Comparison of ENCODE assay signal across 8 cellular contexts in genomic region chr5:159341914-159342313, GRCh38. TPM values are rescaled to one million over a fixed set of nuclear protein-coding genes. Genes with fewer than 3 reads are reported as not detected.
DNase-seq lines count a peak whose midpoint lies in the region; ATAC-seq and TF ChIP-seq lines count a peak whose summit lies in the region.

No MANE protein-coding gene starts in this region.

- peak overlapping the region; percentile 35 to 91 (median 84) for H3K27ac Mint-ChIP-seq in CD8-positive, alpha-beta memory T cell
- peak overlapping the region; percentile 27 for H3K27ac Mint-ChIP-seq in activated B cell treated with CpG ODN at 0.5 μM for 24 hours

- H3K4me2 ChIP-seq in KMS-11 (peak overlapping the region; percentile 66), parathyroid adenoma (ENCODE audit: low read length) (no peak overlapping the region), smooth muscle cell (no peak overlapping the region)

- peaks cover 41% of the 10 kb centered on the region for H3K4me1 ChIP-seq in CD8-positive, alpha-beta memory T cell (ENCODE audit: insufficient read depth, low read length)
- H3K4me1 ChIP-seq in KMS-11 (ENCODE audit: low read depth, poor library complexity, severe bottlenecking) = peaks cover 95% of the 10 kb centered on the region
- H3K4me1 ChIP-seq in parathyroid adenoma = peaks cover 3% of the 10 kb centered on the region
- H3K4me1 ChIP-seq in smooth muscle cell (ENCODE audit: low read depth) = no peaks in the 10 kb centered on the region

- peaks cover 52 to 76% (median 68%) of the 10 kb centered on the region in 3 donors for H3K4me1 Mint-ChIP-seq in CD8-positive, alpha-beta memory T cell
- peaks cover 69% of the 10 kb centered on the region for H3K4me1 Mint-ChIP-seq in activated B cell treated with CpG ODN at 0.5 μM for 24 hours

- ATAC-seq in activated B cell treated with CpG ODN at 0.5 μM for 24 hours (ENCODE audit: low read depth) = no peak
- no peak for ATAC-seq in HG02840 (IDR thresholded peaks at IDR 0.05; ENCODE audit: low FRiP score, unreplicated experiment)

- no peaks in the 10 kb centered on the region for H3K9me3 Mint-ChIP-seq in CD8-positive, alpha-beta memory T cell
- peaks cover 10% of the 10 kb centered on the region for H3K9me3 Mint-ChIP-seq in activated B cell treated with CpG ODN at 0.5 μM for 24 hours

- peaks cover 0 to 7% (median 3%) of the 10 kb centered on the region in 3 donors for H3K36me3 Mint-ChIP-seq in CD8-positive, alpha-beta memory T cell
- H3K36me3 Mint-ChIP-seq in activated B cell treated with CpG ODN at 0.5 μM for 24 hours (ENCODE audit: low read depth) = peaks cover 1% of the 10 kb centered on the region

- POLR2A ChIA-PET in CD8-positive, alpha-beta memory T cell (lab: Charles Lee) = interaction anchor here (1.1 kb wide), 1 partner anchor 70 kb away, joined by 4 read pairs; no protein-coding TSS in a partner anchor
- POLR2A ChIA-PET in activated B cell treated with CpG ODN at 0.5 μM for 24 hours (lab: Charles Lee) = no interaction called here

- no peak for TF ChIP-seq CTCF in KMS-11 (conservative IDR thresholded peaks at IDR 0.05; ENCODE audit: low read depth, low read length)
- no peak for TF ChIP-seq CTCF in activated B cell treated with CpG ODN at 0.5 μM for 24 hours (IDR thresholded peaks at IDR 0.05)
- TF ChIP-seq CTCF in epithelial cell of esophagus (IDR thresholded peaks at IDR 0.05; ENCODE audit: insufficient read depth, low read depth, low read length, missing control alignments) = no peak
- no peak for TF ChIP-seq CTCF in parathyroid adenoma (IDR thresholded peaks at IDR 0.05)
- no peak for TF ChIP-seq CTCF in smooth muscle cell (IDR thresholded peaks at IDR 0.05; ENCODE audit: borderline replicate concordance, insufficient read depth, poor library complexity, severe bottlenecking)

- DNase-seq in CD8-positive, alpha-beta memory T cell = peak in 4 of 5 donors; percentile 58 to 83 (median 70)
- DNase-seq in activated B cell treated with CpG ODN at 0.5 μM for 24 hours = no peak
- DNase-seq in epithelial cell of esophagus (ENCODE audit: low read depth) = peak; percentile 92
- DNase-seq in smooth muscle cell (lab: John Stamatoyannopoulos, UW; ENCODE audit: unreplicated experiment) = no peak
- no peak for DNase-seq in germinal center (ENCODE audit: low spot score)

- no peaks in the 10 kb centered on the region for H3K27me3 ChIP-seq in CD8-positive, alpha-beta memory T cell (ENCODE audit: insufficient read depth, low read length, poor library complexity, severe bottlenecking)
- H3K27me3 ChIP-seq in KMS-11 (ENCODE audit: insufficient read depth, low read depth) (no peaks in the 10 kb centered on the region), parathyroid adenoma (ENCODE audit: control insufficient read depth, insufficient read depth, low read length) (no peaks in the 10 kb centered on the region), smooth muscle cell (ENCODE audit: low read depth) (peaks cover 4% of the 10 kb centered on the region)

- WGBS in smooth muscle cell (ENCODE audit: low lambda C conversion rate) = 11% methylated on average over 4 of the region's 4 CpGs

- no peaks in the 10 kb centered on the region for H3K36me3 ChIP-seq in CD8-positive, alpha-beta memory T cell (ENCODE audit: insufficient read depth, low read length)
- H3K36me3 ChIP-seq in KMS-11 (ENCODE audit: insufficient read depth) (no peaks in the 10 kb centered on the region), parathyroid adenoma (ENCODE audit: control insufficient read depth, insufficient read depth, low read length) (no peaks in the 10 kb centered on the region), smooth muscle cell (ENCODE audit: low read depth) (no peaks in the 10 kb centered on the region)

- H3K27ac ChIP-seq in CD8-positive, alpha-beta memory T cell (ENCODE audit: low read depth, low read length) = no peak overlapping the region
- peak overlapping the region; percentile 61 for H3K27ac ChIP-seq in KMS-11
- no peak overlapping the region for H3K27ac ChIP-seq in parathyroid adenoma
- H3K27ac ChIP-seq in smooth muscle cell (ENCODE audit: low read depth) = no peak overlapping the region

- H3K79me2 ChIP-seq in KMS-11 (ENCODE audit: insufficient read depth, low read depth) (no peaks in the 10 kb centered on the region), parathyroid adenoma (no peaks in the 10 kb centered on the region), smooth muscle cell (ENCODE audit: low read depth) (no peaks in the 10 kb centered on the region)

- H3K9ac ChIP-seq in KMS-11 = peak overlapping the region; percentile 1; the same call in 1 of the 2 replicates
- H3K9ac ChIP-seq in parathyroid adenoma = no peak overlapping the region
- H3K9ac ChIP-seq in smooth muscle cell (ENCODE audit: low read depth) = no peak overlapping the region

- no peaks in the 10 kb centered on the region for H3K9me3 ChIP-seq in CD8-positive, alpha-beta memory T cell (ENCODE audit: low read length)
- no peaks in the 10 kb centered on the region for H3K9me3 ChIP-seq in parathyroid adenoma (ENCODE audit: control insufficient read depth, low read length)
- no peaks in the 10 kb centered on the region for H3K9me3 ChIP-seq in smooth muscle cell (replicated peaks; ENCODE audit: low read depth)

- H4K20me1 ChIP-seq in KMS-11 (ENCODE audit: insufficient read depth) (no peaks in the 10 kb centered on the region), smooth muscle cell (ENCODE audit: low read depth) (no peaks in the 10 kb centered on the region)

- peaks cover 0 to 4% of the 10 kb centered on the region in 2 donors for H3K27me3 Mint-ChIP-seq in CD8-positive, alpha-beta memory T cell
- H3K27me3 Mint-ChIP-seq in activated B cell treated with CpG ODN at 0.5 μM for 24 hours = no peaks in the 10 kb centered on the region

- H3K4me3 Mint-ChIP-seq in CD8-positive, alpha-beta memory T cell = peak overlapping the region in 6 of 7 donors; percentile 15 to 62 (median 45)
- H3K4me3 Mint-ChIP-seq in activated B cell treated with CpG ODN at 0.5 μM for 24 hours = no peak overlapping the region

- no peak overlapping the region for H3K4me3 ChIP-seq in CD8-positive, alpha-beta memory T cell (ENCODE audit: low read length)
- H3K4me3 ChIP-seq in KMS-11 (IDR thresholded peaks at IDR 0.05; ENCODE audit: insufficient read depth, low read depth, low read length) (no peak overlapping the region), epithelial cell of esophagus (ENCODE audit: low read length) (no peak overlapping the region), parathyroid adenoma (ENCODE audit: low read depth, low read length) (no peak overlapping the region), smooth muscle cell (no peak overlapping the region)

- intact Hi-C loops in activated B cell treated with CpG ODN at 0.5 μM for 24 hours (cut with micrococcal nuclease) = no loop called here

- H3F3A ChIP-seq in smooth muscle cell (ENCODE audit: low read depth) = no peaks in the 10 kb centered on the region

- H2AFZ ChIP-seq in KMS-11 (ENCODE audit: low read depth) (peak overlapping the region; percentile 32), parathyroid adenoma (peak overlapping the region; percentile 28), smooth muscle cell (ENCODE audit: low read depth) (no peak overlapping the region)

- CTCF ChIA-PET in CD8-positive, alpha-beta memory T cell (lab: Charles Lee) = interaction anchor here (1.0 to 1.2 kb wide), 2 partner anchors 10 to 680 kb away, joined by 3 to 4 read pairs; no protein-coding TSS in a partner anchor
- CTCF ChIA-PET in activated B cell treated with CpG ODN at 0.5 μM for 24 hours (lab: Charles Lee) = no interaction called here

RNA-seq across cellular contexts. Expression of gene IL12B, which starts 11.6 kb away (rescaled TPM):
- total RNA-seq in CD8-positive, alpha-beta memory T cell = not detected
- not detected for polyA plus RNA-seq in CD8-positive, alpha-beta memory T cell
- 0.73 and 0.81 TPM in 2 replicates for total RNA-seq in activated B cell treated with CpG ODN at 0.5 μM for 24 hours
- total RNA-seq in smooth muscle cell = not detected in 2 replicates
- not detected in 2 replicates for polyA plus RNA-seq in smooth muscle cell

Comparison
In these comparisons a context has a peak if more than half of its experiments do, and no peak if none do; other contexts are left out.
1. DNase-seq: peak in CD8-positive, alpha-beta memory T cell (4 of 5) and epithelial cell of esophagus (single experiment); none in activated B cell treated with CpG ODN at 0.5 μM for 24 hours (single experiment), smooth muscle cell (single experiment) and germinal center (single experiment).